In genomic region chr2:71617266-71617665, GRCh38 we compare ENCODE assay signal across 18 cellular contexts.
DNase-seq lines count a peak whose midpoint lies in the region; ATAC-seq and TF ChIP-seq lines count a peak whose summit lies in the region.
"Had no signal": no experiment of that assay in that cellular context is flagged by ENCODE, and none has a peak within 500 bp of the region (broad histone marks: within the 10 kb centered on the region; RNA-seq: fewer than 3 reads in every experiment).

No MANE protein-coding gene starts in this region.

- H2BK5ac ChIP-seq in mesenchymal stem cell (ENCODE audit: low read depth, low read length, poor library complexity, severe bottlenecking), result no peak overlapping the region

- DNase-seq in cardiac septum (ENCODE audit: low spot score) (peak; percentile 51), left cardiac atrium (no peak), mesenchymal stem cell (no peak), type B pancreatic cell (ENCODE audit: extremely low spot score, unreplicated experiment) (peak; percentile 45), progenitor cell of endocrine pancreas (ENCODE audit: low spot score, unreplicated experiment) (no peak)
- DNase-seq in activated CD8-positive, alpha-beta memory T cell treated with anti-CD3 and anti-CD28 coated beads, Interleukin-2, amount 50 U/mL, for 48 hours, result peak; percentile 30
- DNase-seq: AML-193, GOT3, NCI-H1436, NCI-H2081, NCI-H510A, NCI-H82, PC-3 had no signal

- no peak overlapping the region for H3K9ac ChIP-seq in mesenchymal stem cell (ENCODE audit: low read length)
- H3K9ac ChIP-seq: KMS-11 had no signal

- TF ChIP-seq CTCF in type B pancreatic cell (conservative IDR thresholded peaks at IDR 0.05), result no peak
- TF ChIP-seq CTCF in progenitor cell of endocrine pancreas (IDR thresholded peaks at IDR 0.05; ENCODE audit: unreplicated experiment), result no peak

- H2AK5ac ChIP-seq in mesenchymal stem cell (ENCODE audit: low read length, severe bottlenecking), result no peak overlapping the region

- no peak overlapping the region for H3K27ac ChIP-seq in mesenchymal stem cell (ENCODE audit: low read length, poor library complexity, severe bottlenecking)
- H3K27ac ChIP-seq: KMS-11, RWPE1 had no signal

- no peak overlapping the region for H2AFZ ChIP-seq in mesenchymal stem cell (ENCODE audit: low read depth, low read length)

- H3K4me3 Mint-ChIP-seq in type B pancreatic cell, result no peak overlapping the region
- no peak overlapping the region for H3K4me3 Mint-ChIP-seq in progenitor cell of endocrine pancreas (ENCODE audit: low read depth)
- H3K4me3 Mint-ChIP-seq: CD14-positive monocyte had no signal

- H3K14ac ChIP-seq in mesenchymal stem cell (ENCODE audit: low read length in 2 of 2), result peak overlapping the region in 1 of 2 experiments; percentile 58

- H3K9me3 ChIP-seq in mesenchymal stem cell (ENCODE audit: control insufficient read depth, low read length), result no peaks in the 10 kb centered on the region

- no peaks in the 10 kb centered on the region for H3K36me3 Mint-ChIP-seq in type B pancreatic cell
- no peaks in the 10 kb centered on the region for H3K36me3 Mint-ChIP-seq in progenitor cell of endocrine pancreas (ENCODE audit: insufficient read depth)

- H3K27me3 Mint-ChIP-seq in type B pancreatic cell, result no peaks in the 10 kb centered on the region
- peaks cover 5% of the 10 kb centered on the region for H3K27me3 Mint-ChIP-seq in progenitor cell of endocrine pancreas

- H3K27me3 ChIP-seq in mesenchymal stem cell (ENCODE audit: control insufficient read depth in 1 of 2, insufficient read depth in 1 of 2, low read length in 2 of 2), result peaks cover 0 to 32% of the 10 kb centered on the region in 2 experiments

- H2BK12ac ChIP-seq in mesenchymal stem cell (ENCODE audit: low read length in 2 of 2), result no peak overlapping the region

- no peak overlapping the region for H2BK15ac ChIP-seq in mesenchymal stem cell (ENCODE audit: low read depth, poor library complexity, severe bottlenecking)

- H3K23ac ChIP-seq in mesenchymal stem cell (ENCODE audit: low read length in 2 of 2), result no peak overlapping the region

- no peak overlapping the region for H3K4ac ChIP-seq in mesenchymal stem cell (ENCODE audit: low read depth in 1 of 2, low read length in 2 of 2)

- WGBS in mesenchymal stem cell, result 90% methylated on average over 5 of the region's 5 CpGs

- H3K18ac ChIP-seq in mesenchymal stem cell (ENCODE audit: low read depth in 1 of 2, low read length in 2 of 2), result no peak overlapping the region

- H3K36me3 ChIP-seq in mesenchymal stem cell (ENCODE audit: control insufficient read depth in 1 of 2, insufficient read depth in 2 of 2, low read depth in 1 of 2, low read length in 2 of 2), result peaks cover 0 to 72% of the 10 kb centered on the region in 2 experiments

- H3K9me3 Mint-ChIP-seq in type B pancreatic cell (no peaks in the 10 kb centered on the region), progenitor cell of endocrine pancreas (ENCODE audit: low read depth) (no peaks in the 10 kb centered on the region)

- ATAC-seq in left cardiac atrium, result no peak
- ATAC-seq in GM21381 (IDR thresholded peaks at IDR 0.05; ENCODE audit: unreplicated experiment), result no peak
- ATAC-seq: HepG2, PC-3 had no signal

- H4K8ac ChIP-seq in mesenchymal stem cell (ENCODE audit: low read length), result no peak overlapping the region

- intact Hi-C loops in cardiac septum (cut with DNase I), result loop anchor here (5.0 kb wide), 2 partner anchors 70 to 265 kb away; no protein-coding TSS in a partner anchor
- intact Hi-C loops in left cardiac atrium (cut with DNase I), result loop anchor here (5.0 to 10.0 kb wide), 2 partner anchors 78 to 180 kb away; no protein-coding TSS in a partner anchor

- no peak overlapping the region for H3K4me3 ChIP-seq in mesenchymal stem cell (ENCODE audit: insufficient read depth in 1 of 2, low read depth in 1 of 2, low read length in 2 of 2)

- H2BK120ac ChIP-seq in mesenchymal stem cell (ENCODE audit: low read depth, low read length), result no peak overlapping the region

- H4K91ac ChIP-seq in mesenchymal stem cell (ENCODE audit: low read length), result peak overlapping the region; percentile 72

- H3K27ac Mint-ChIP-seq in type B pancreatic cell (no peak overlapping the region), progenitor cell of endocrine pancreas (no peak overlapping the region)
- H3K27ac Mint-ChIP-seq: CD14-positive monocyte had no signal

- peaks cover 11% of the 10 kb centered on the region for H3K4me1 Mint-ChIP-seq in type B pancreatic cell (ENCODE audit: unreplicated experiment)
- no peaks in the 10 kb centered on the region for H3K4me1 Mint-ChIP-seq in progenitor cell of endocrine pancreas (ENCODE audit: low read depth)
- H3K4me1 Mint-ChIP-seq: CD14-positive monocyte had no signal

- peaks cover 11% of the 10 kb centered on the region for H3K79me1 ChIP-seq in mesenchymal stem cell (replicated peaks; ENCODE audit: low read length, poor library complexity, severe bottlenecking)

- H3K4me2 ChIP-seq in mesenchymal stem cell (ENCODE audit: low read length, poor library complexity, severe bottlenecking), result no peak overlapping the region
- H3K4me2 ChIP-seq: KMS-11 had no signal

- H3K4me1 ChIP-seq in mesenchymal stem cell (ENCODE audit: control insufficient read depth, insufficient read depth, low read depth, low read length), result peaks cover 11% of the 10 kb centered on the region

Comparison
In these comparisons a context has a peak if more than half of its experiments do, and no peak if none do; other contexts are left out.
1. DNase-seq: peak in cardiac septum (single experiment), activated CD8-positive, alpha-beta memory T cell treated with anti-CD3 and anti-CD28 coated beads, Interleukin-2, amount 50 U/mL, for 48 hours (single experiment) and type B pancreatic cell (single experiment); none in left cardiac atrium (single experiment), mesenchymal stem cell (single experiment) and progenitor cell of endocrine pancreas (single experiment).